Comparison of ENCODE assay signal across 8 cellular contexts in the genomic region with DNA sequence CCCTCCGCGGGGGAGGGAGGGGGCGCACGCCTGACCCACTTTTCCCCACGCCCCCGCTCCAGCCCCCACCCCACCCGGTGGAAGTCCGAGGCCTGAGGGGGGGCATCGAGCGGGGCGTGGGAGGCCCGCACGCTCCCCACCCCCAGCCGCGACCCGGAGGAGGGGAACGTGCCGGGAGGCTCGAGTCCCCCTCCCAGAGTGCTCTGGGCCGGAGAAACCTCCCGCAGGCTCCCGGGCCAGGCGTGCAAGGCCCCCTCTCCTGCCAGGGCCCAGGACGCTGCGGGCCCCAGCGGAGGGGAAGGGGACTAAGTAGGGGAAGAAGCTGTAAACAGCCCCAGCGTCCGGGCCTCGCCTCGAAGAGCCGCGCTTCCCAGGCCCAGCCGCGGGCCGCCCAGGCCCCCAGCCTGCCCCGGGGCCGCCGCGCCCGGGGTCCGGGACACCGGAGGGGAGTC. TPM values are rescaled to one million over a fixed set of nuclear protein-coding genes. Genes with fewer than 3 reads are reported as not detected.
DNase-seq lines count a peak whose midpoint lies in the region; ATAC-seq and TF ChIP-seq lines count a peak whose summit lies in the region.

No MANE protein-coding gene starts in this region.

- peak; percentile 83 for DNase-seq in SK-N-SH
- no peak for DNase-seq in endodermal cell
- DNase-seq in natural killer cell: no peak
- no peak for DNase-seq in Ammon's horn (ENCODE audit: low spot score)
- DNase-seq in NCI-H2081 treated with DMSO at 0.1 percent for 48 hours (lab: John Stamatoyannopoulos, UW): no peak
- no peak for DNase-seq in DMS53 (lab: John Stamatoyannopoulos, UW)

- H4K20me1 ChIP-seq in SK-N-SH (ENCODE audit: insufficient read depth): peaks cover 27% of the 10 kb centered on the region; the same call in 1 of the 2 replicates

- peak overlapping the region; percentile 97 for H2AFZ ChIP-seq in SK-N-SH (ENCODE audit: low read depth)

- no peaks in the 10 kb centered on the region for H3K9me2 ChIP-seq in SK-N-SH

- H3K4me1 Mint-ChIP-seq in endodermal cell (peaks cover 48% of the 10 kb centered on the region), natural killer cell (peaks cover 65% of the 10 kb centered on the region in 2 donors)

- TF ChIP-seq CTCF in SK-N-SH (IDR thresholded peaks at IDR 0.05) (no peak), endodermal cell (conservative IDR thresholded peaks at IDR 0.05) (no peak), natural killer cell (IDR thresholded peaks at IDR 0.05) (no peak)

- H3K27ac ChIP-seq in SK-N-SH (ENCODE audit: low read depth in 2 of 2, low read length in 1 of 2): peak overlapping the region; percentile 53 to 58; a peak in 3 of 4 replicates
- H3K27ac ChIP-seq in endodermal cell (ENCODE audit: low read depth, low read length): peak overlapping the region; percentile 36

- H3K9me3 Mint-ChIP-seq in endodermal cell (no peaks in the 10 kb centered on the region), natural killer cell (no peaks in the 10 kb centered on the region)

- WGBS in SK-N-SH (ENCODE audit: low lambda C conversion rate): 4% methylated on average over 16 of the region's 42 CpGs
- WGBS in endodermal cell (ENCODE audit: insufficient coverage in 1 of 2, insufficient read length in 1 of 2), 2 experiments: 0 to 1% methylated on average over 10 to 40 of the region's 42 CpGs

- intact Hi-C loops in natural killer cell (cut with micrococcal nuclease): loop anchor here (5.0 to 10.0 kb wide), 5 partner anchors 48 to 1268 kb away; partner anchors contain the start of genes PRKAR1A and PSMD12

- H3K4me3 ChIP-seq in SK-N-SH (ENCODE audit: low read depth in 2 of 2, low read length in 1 of 2): peak overlapping the region; percentile 92
- peak overlapping the region; percentile 92 for H3K4me3 ChIP-seq in endodermal cell (ENCODE audit: low read length)

- H3K9ac ChIP-seq in SK-N-SH: peak overlapping the region; percentile 79
- peak overlapping the region; percentile 98 for H3K9ac ChIP-seq in endodermal cell (ENCODE audit: extremely low read depth, low read length, poor library complexity, severe bottlenecking)

- H3K4me2 ChIP-seq in SK-N-SH: peak overlapping the region; percentile 93

- H3K79me2 ChIP-seq in SK-N-SH (ENCODE audit: insufficient read depth): peaks cover 54% of the 10 kb centered on the region

- POLR2A ChIA-PET in SK-N-SH (lab: Yijun Ruan, JAX): interaction anchor here (1.3 kb wide), 1 partner anchor 11 kb away, joined by 3 read pairs; no protein-coding TSS in a partner anchor

- ATAC-seq in GM18867 (IDR thresholded peaks at IDR 0.05; ENCODE audit: unreplicated experiment) (peak; percentile 21), HG02759 (IDR thresholded peaks at IDR 0.05; ENCODE audit: unreplicated experiment) (peak; percentile 35), natural killer cell (peak; percentile 2 to 6 (median 4))

- CTCF ChIA-PET in SK-N-SH (lab: Yijun Ruan, JAX): interaction anchor here (0.9 to 2.0 kb wide), 4 partner anchors 12 to 345 kb away, joined by 3 to 13 read pairs (median 4); no protein-coding TSS in a partner anchor

- H3K27ac Mint-ChIP-seq in endodermal cell: no peak overlapping the region
- H3K27ac Mint-ChIP-seq in natural killer cell: peak overlapping the region; percentile 84 to 94

- H3K27me3 Mint-ChIP-seq in endodermal cell (ENCODE audit: insufficient read depth) (no peaks in the 10 kb centered on the region), natural killer cell (ENCODE audit: low read depth in 2 of 2) (no peaks in the 10 kb centered on the region)

- peaks cover 14 to 18% of the 10 kb centered on the region in 2 experiments; a peak in 3 of 4 replicates for H3K4me1 ChIP-seq in SK-N-SH (ENCODE audit: control insufficient read depth in 1 of 2, insufficient read depth in 2 of 2, low read depth in 1 of 2, low read length in 1 of 2)
- H3K4me1 ChIP-seq in endodermal cell (ENCODE audit: control insufficient read depth, insufficient read depth, low read length): peaks cover 3% of the 10 kb centered on the region

- H3K36me3 Mint-ChIP-seq in endodermal cell (ENCODE audit: low read depth) (peaks cover 37% of the 10 kb centered on the region), natural killer cell (no peaks in the 10 kb centered on the region)

- no peak for TF ChIP-seq EP300 in SK-N-SH (IDR thresholded peaks at IDR 0.05; ENCODE audit: borderline replicate concordance in 1 of 2, low read depth in 1 of 2, low read length in 1 of 2)

- no peaks in the 10 kb centered on the region for H3K9me3 ChIP-seq in SK-N-SH
- no peaks in the 10 kb centered on the region for H3K9me3 ChIP-seq in endodermal cell (ENCODE audit: control insufficient read depth, low read length)

- TF ChIP-seq RAD21 in SK-N-SH (IDR thresholded peaks at IDR 0.05; ENCODE audit: low read length): no peak

- peak overlapping the region; percentile 87 for H3K4me3 Mint-ChIP-seq in endodermal cell
- H3K4me3 Mint-ChIP-seq in natural killer cell: peak overlapping the region; percentile 96

- no peaks in the 10 kb centered on the region for H3K27me3 ChIP-seq in SK-N-SH (ENCODE audit: insufficient read depth)
- no peaks in the 10 kb centered on the region for H3K27me3 ChIP-seq in endodermal cell (ENCODE audit: control insufficient read depth, insufficient read depth, low read length, poor library complexity, severe bottlenecking)

- peaks cover 11% of the 10 kb centered on the region for H3F3A ChIP-seq in SK-N-SH (replicated peaks; ENCODE audit: insufficient read depth)

- H3K36me3 ChIP-seq in SK-N-SH (replicated peaks in 1 of 2; ENCODE audit: control insufficient read depth in 1 of 2, insufficient read depth in 2 of 2, low read length in 1 of 2) (peaks cover 18 to 24% of the 10 kb centered on the region in 2 experiments), endodermal cell (ENCODE audit: control insufficient read depth, insufficient read depth, low read length) (peaks cover 19% of the 10 kb centered on the region)

TF ChIP-seq in SK-N-SH, 30 proteins besides CTCF, POLR2A, EP300 and RAD21 (continues in another document):
- TF ChIP-seq NRF1 (IDR thresholded peaks at IDR 0.05; ENCODE audit: low read depth, low read length): no peak
- TF ChIP-seq FOXM1 (IDR thresholded peaks at IDR 0.05; ENCODE audit: low read depth): no peak
- TF ChIP-seq FOXJ3 (CRISPR knock-in tag; IDR thresholded peaks at IDR 0.05): no peak
- TF ChIP-seq, protein P1, sequence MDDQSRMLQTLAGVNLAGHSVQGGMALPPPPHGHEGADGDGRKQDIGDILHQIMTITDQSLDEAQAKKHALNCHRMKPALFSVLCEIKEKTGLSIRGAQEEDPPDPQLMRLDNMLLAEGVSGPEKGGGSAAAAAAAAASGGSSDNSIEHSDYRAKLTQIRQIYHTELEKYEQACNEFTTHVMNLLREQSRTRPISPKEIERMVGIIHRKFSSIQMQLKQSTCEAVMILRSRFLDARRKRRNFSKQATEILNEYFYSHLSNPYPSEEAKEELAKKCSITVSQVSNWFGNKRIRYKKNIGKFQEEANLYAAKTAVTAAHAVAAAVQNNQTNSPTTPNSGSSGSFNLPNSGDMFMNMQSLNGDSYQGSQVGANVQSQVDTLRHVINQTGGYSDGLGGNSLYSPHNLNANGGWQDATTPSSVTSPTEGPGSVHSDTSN (IDR thresholded peaks at IDR 0.05): no peak
- no peak for TF ChIP-seq POLR2AphosphoS5 (IDR thresholded peaks at IDR 0.05; ENCODE audit: low read depth, low read length)
- TF ChIP-seq ZBTB33 (IDR thresholded peaks at IDR 0.05; ENCODE audit: borderline replicate concordance, low read depth): no peak
- no peak for TF ChIP-seq SMC3 (IDR thresholded peaks at IDR 0.05; ENCODE audit: low read depth, low read length)
- no peak for TF ChIP-seq YY1 (IDR thresholded peaks at IDR 0.05; ENCODE audit: low read depth)
- TF ChIP-seq RXRA (IDR thresholded peaks at IDR 0.05; ENCODE audit: borderline replicate concordance, low read depth): no peak

RNA-seq across cellular contexts. Expression of gene HELZ, which starts 0.3 kb away (rescaled TPM):
- 4.3 and 5.8 TPM in 2 replicates for polyA plus RNA-seq in SK-N-SH (2012; rRNA removed)
- 4.9 and 5.2 TPM in 2 replicates for polyA plus RNA-seq in SK-N-SH (2012; cell fraction: cytosol; rRNA removed)
- polyA plus RNA-seq in SK-N-SH (2012; cell fraction: nucleus; rRNA removed): 5.8 and 9.7 TPM in 2 replicates
- total RNA-seq in endodermal cell (10 to 100 TPM; 51.4 to 74.7 TPM), natural killer cell (100 to 1,000 TPM; 274 to 355 (median 292) TPM)
- 12.3 TPM for polyA plus RNA-seq in endodermal cell (2013, experiment 1 of 2)
- polyA plus RNA-seq in endodermal cell (2013, experiment 2 of 2): 13.7 TPM
